ENCODE assay signal across 21 cellular contexts in the genomic region with DNA sequence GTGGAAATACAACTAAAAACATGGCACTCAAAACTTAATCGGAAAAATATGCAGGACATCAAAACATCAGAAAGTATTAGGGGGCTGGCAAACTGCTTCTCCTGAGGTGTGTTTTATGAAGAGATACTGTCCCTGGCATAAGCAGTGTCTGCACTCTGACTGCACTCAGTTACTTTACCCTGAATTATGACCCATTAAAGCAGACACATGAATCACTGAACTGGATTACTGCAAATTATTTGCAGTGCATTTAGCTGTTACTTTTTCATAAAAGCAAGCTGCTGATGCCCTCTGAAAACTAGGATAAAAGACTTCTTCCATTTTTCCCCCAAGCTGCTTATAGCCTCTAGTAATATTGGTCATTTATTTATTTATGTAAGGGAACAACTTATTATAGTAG.
DNase-seq lines count a peak whose midpoint lies in the region; ATAC-seq and TF ChIP-seq lines count a peak whose summit lies in the region.
"Had no signal": no experiment of that assay in that cellular context is flagged by ENCODE, and none has a peak within 500 bp of the region (broad histone marks: within the 10 kb centered on the region; RNA-seq: fewer than 3 reads in every experiment).

No MANE protein-coding gene starts in this region.

- H3K27ac ChIP-seq in VCaP = peak overlapping the region; percentile 55
- H3K27ac ChIP-seq: KMS-11, RWPE1 had no signal

- H3K27ac Mint-ChIP-seq in T-helper 17 cell = no peak overlapping the region
- no peak overlapping the region for H3K27ac Mint-ChIP-seq in stimulated activated memory B cell treated with anti-CD40 and anti-IgM and Interleukin-4, amounts not matched to agents 10 μg/mL and 1 μg/mL and 100 μg/mL, for 72 hours
- no peak overlapping the region for H3K27ac Mint-ChIP-seq in activated naive CD4-positive, alpha-beta T cell treated with anti-CD3 and anti-CD28 coated beads, Interleukin-2, amount 10 ng/mL, durations not matched to agents 7 days and 5 days
- H3K27ac Mint-ChIP-seq: CD8-positive, alpha-beta T cell had no signal

- TF ChIP-seq CTCF in VCaP (conservative IDR thresholded peaks at IDR 0.05) = no peak

- H3K9me3 Mint-ChIP-seq in stimulated activated memory B cell treated with anti-CD40 and anti-IgM and Interleukin-4, amounts not matched to agents 10 μg/mL and 1 μg/mL and 100 μg/mL, for 72 hours = no peaks in the 10 kb centered on the region
- H3K9me3 Mint-ChIP-seq in activated naive CD4-positive, alpha-beta T cell treated with anti-CD3 and anti-CD28 coated beads, Interleukin-2, amount 10 ng/mL, durations not matched to agents 7 days and 5 days = no peaks in the 10 kb centered on the region
- H3K9me3 Mint-ChIP-seq: CD8-positive, alpha-beta T cell had no signal

- no peak for ATAC-seq in T-helper 17 cell
- no peak for ATAC-seq in stimulated activated memory B cell treated with anti-CD40 and anti-IgM and Interleukin-4, amounts not matched to agents 10 μg/mL and 1 μg/mL and 100 μg/mL, for 72 hours
- ATAC-seq: CD8-positive, alpha-beta T cell had no signal

- H3K36me3 Mint-ChIP-seq in T-helper 17 cell (ENCODE audit: low read depth) = peaks cover 2% of the 10 kb centered on the region
- H3K36me3 Mint-ChIP-seq in stimulated activated memory B cell treated with anti-CD40 and anti-IgM and Interleukin-4, amounts not matched to agents 10 μg/mL and 1 μg/mL and 100 μg/mL, for 72 hours = peaks cover 21% of the 10 kb centered on the region
- H3K36me3 Mint-ChIP-seq in activated naive CD4-positive, alpha-beta T cell treated with anti-CD3 and anti-CD28 coated beads, Interleukin-2, amount 10 ng/mL, durations not matched to agents 7 days and 5 days = peaks cover 19% of the 10 kb centered on the region

- H3K9me3 ChIP-seq in T-helper 17 cell (ENCODE audit: control insufficient read depth, low read length, poor library complexity, severe bottlenecking) = no peaks in the 10 kb centered on the region

- no peak overlapping the region for H3K4me3 Mint-ChIP-seq in T-helper 17 cell
- no peak overlapping the region for H3K4me3 Mint-ChIP-seq in stimulated activated memory B cell treated with anti-CD40 and anti-IgM and Interleukin-4, amounts not matched to agents 10 μg/mL and 1 μg/mL and 100 μg/mL, for 72 hours
- H3K4me3 Mint-ChIP-seq in activated naive CD4-positive, alpha-beta T cell treated with anti-CD3 and anti-CD28 coated beads, Interleukin-2, amount 10 ng/mL, durations not matched to agents 7 days and 5 days = no peak overlapping the region
- H3K4me3 Mint-ChIP-seq: CD8-positive, alpha-beta T cell had no signal

- H3K27me3 Mint-ChIP-seq in T-helper 17 cell = no peaks in the 10 kb centered on the region
- no peaks in the 10 kb centered on the region for H3K27me3 Mint-ChIP-seq in stimulated activated memory B cell treated with anti-CD40 and anti-IgM and Interleukin-4, amounts not matched to agents 10 μg/mL and 1 μg/mL and 100 μg/mL, for 72 hours
- H3K27me3 Mint-ChIP-seq in activated naive CD4-positive, alpha-beta T cell treated with anti-CD3 and anti-CD28 coated beads, Interleukin-2, amount 10 ng/mL, durations not matched to agents 7 days and 5 days = no peaks in the 10 kb centered on the region

- no peaks in the 10 kb centered on the region for H3K4me1 Mint-ChIP-seq in T-helper 17 cell
- no peaks in the 10 kb centered on the region for H3K4me1 Mint-ChIP-seq in stimulated activated memory B cell treated with anti-CD40 and anti-IgM and Interleukin-4, amounts not matched to agents 10 μg/mL and 1 μg/mL and 100 μg/mL, for 72 hours
- H3K4me1 Mint-ChIP-seq in activated naive CD4-positive, alpha-beta T cell treated with anti-CD3 and anti-CD28 coated beads, Interleukin-2, amount 10 ng/mL, durations not matched to agents 7 days and 5 days = no peaks in the 10 kb centered on the region

- CTCF ChIA-PET in activated naive CD4-positive, alpha-beta T cell treated with anti-CD3 and anti-CD28 coated beads, Interleukin-2, amount 10 ng/mL, durations not matched to agents 7 days and 5 days (lab: Charles Lee) = no interaction called here

- DNase-seq in NCI-H2227 treated with DMSO at 0.1 percent for 48 hours (lab: John Stamatoyannopoulos, UW) (peak; percentile 1), NCI-H2227 (lab: John Stamatoyannopoulos, UW; ENCODE audit: unreplicated experiment) (no peak), NCI-H1436 treated with DMSO at 0.1 percent for 48 hours (lab: John Stamatoyannopoulos, UW) (peak; percentile 50), GM19238 (ENCODE audit: insufficient read length, low spot score) (no peak), T-helper 17 cell (no peak)
- DNase-seq in activated naive CD4-positive, alpha-beta T cell treated with anti-CD3 and anti-CD28 coated beads, Interleukin-2, amount 10 ng/mL, durations not matched to agents 7 days and 5 days = no peak
- DNase-seq: 8988T; C1 segment of cervical spinal cord; CD8-positive, alpha-beta T cell; GDM1; IMR-90; NCI-H187; NCI-H446; NCI-H526; SHP77 treated with DMSO at 0.1 percent for 48 hours; T-helper 1 cell; T-helper 9 cell had no signal

Comparison
In these comparisons a context has a peak if more than half of its experiments do, and no peak if none do; other contexts are left out.
1. DNase-seq: peak in NCI-H2227 treated with DMSO at 0.1 percent for 48 hours (single experiment) and NCI-H1436 treated with DMSO at 0.1 percent for 48 hours (single experiment); none in NCI-H2227 (single experiment), GM19238 (single experiment), T-helper 17 cell (0 of 3) and activated naive CD4-positive, alpha-beta T cell treated with anti-CD3 and anti-CD28 coated beads, Interleukin-2, amount 10 ng/mL, durations not matched to agents 7 days and 5 days (single experiment).